In the genomic region with DNA sequence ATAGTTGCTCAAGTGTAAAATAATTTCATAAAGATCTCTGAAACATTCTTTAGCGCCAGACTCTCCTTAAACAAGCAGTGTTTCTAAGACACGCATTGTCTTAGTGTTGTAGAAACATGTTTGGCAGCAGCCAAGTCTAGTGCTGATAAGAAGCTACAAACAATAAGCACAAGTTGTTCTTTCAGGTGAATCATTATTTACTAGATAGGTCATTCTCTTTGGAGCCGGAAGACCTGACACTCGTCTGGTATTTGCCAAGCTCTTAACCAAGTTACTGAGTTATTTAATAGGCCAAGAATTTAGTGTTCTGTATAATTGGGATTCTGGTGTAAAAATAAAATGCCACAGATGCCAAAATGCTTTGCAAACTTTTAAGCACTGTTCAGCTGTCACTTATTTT, we compare ENCODE assay signal across 13 cellular contexts.
A peak's percentile ranks its signal among the peaks of the same experiment; 100 is the strongest.
DNase-seq lines count a peak whose midpoint lies in the region; ATAC-seq and TF ChIP-seq lines count a peak whose summit lies in the region.
"Had no signal": no experiment of that assay in that cellular context is flagged by ENCODE, and none has a peak within 500 bp of the region (broad histone marks: within the 10 kb centered on the region; RNA-seq: fewer than 3 reads in every experiment).

No MANE protein-coding gene starts in this region.

- no peaks in the 10 kb centered on the region for H3K9me2 ChIP-seq in OCI-LY7 (ENCODE audit: insufficient read depth, low read length)

- H4K20me1 ChIP-seq in OCI-LY7 (ENCODE audit: insufficient read depth, low read length) = no peaks in the 10 kb centered on the region

- H3K27me3 ChIP-seq in HUES48 (ENCODE audit: control insufficient read depth, insufficient read depth, low read length) (no peaks in the 10 kb centered on the region), heart left ventricle (no peaks in the 10 kb centered on the region)
- H3K27me3 ChIP-seq: transverse colon had no signal

- POLR2A ChIA-PET in OCI-LY7 (lab: Charles Lee) = interaction anchor here (1.0 to 1.5 kb wide), 2 partner anchors 9 to 37 kb away, joined by 3 read pairs; no protein-coding TSS in a partner anchor

- H3K4me3 ChIP-seq in HUES48 (ENCODE audit: low read depth, low read length) (no peak overlapping the region), OCI-LY7 (ENCODE audit: low read depth, low read length, poor library complexity, severe bottlenecking) (no peak overlapping the region), heart left ventricle (no peak overlapping the region)
- H3K4me3 ChIP-seq: psoas muscle, transverse colon had no signal

- H3K4me1 ChIP-seq in HUES48 (ENCODE audit: control insufficient read depth, insufficient read depth, low read length) (no peaks in the 10 kb centered on the region), OCI-LY7 (ENCODE audit: insufficient read depth, low read length, poor library complexity, severe bottlenecking) (no peaks in the 10 kb centered on the region), heart left ventricle (no peaks in the 10 kb centered on the region)
- H3K4me1 ChIP-seq: psoas muscle, transverse colon had no signal

- H3K79me2 ChIP-seq in OCI-LY7 (ENCODE audit: insufficient read depth, low read depth, low read length) = no peaks in the 10 kb centered on the region

- H3K9me3 ChIP-seq in HUES48 (ENCODE audit: control insufficient read depth, insufficient read depth, low read length) = no peaks in the 10 kb centered on the region
- no peaks in the 10 kb centered on the region for H3K9me3 ChIP-seq in OCI-LY7 (ENCODE audit: low read length)
- H3K9me3 ChIP-seq in heart left ventricle = no peaks in the 10 kb centered on the region
- H3K9me3 ChIP-seq: psoas muscle, transverse colon had no signal

- CTCF ChIA-PET in OCI-LY7 (lab: Charles Lee; ENCODE audit: unreplicated experiment) = no interaction called here

- no peak for DNase-seq in OCI-LY7 (ENCODE audit: low spot score)
- no peak for DNase-seq in heart left ventricle
- peak; percentile 95 for DNase-seq in pulmonary artery endothelial cell (ENCODE audit: low read depth, low spot score)
- no peak for DNase-seq in GOT3 (lab: John Stamatoyannopoulos, UW)
- no peak for DNase-seq in stimulated activated CD4-positive, alpha-beta T cell treated with anti-CD3 and anti-CD28 coated beads, Interleukin-4, amount 100 ng/mL, for 4 hours
- no peak for DNase-seq in NCI-H524 treated with DMSO at 0.1 percent for 48 hours (lab: John Stamatoyannopoulos, UW)
- no peak for DNase-seq in sciatic nerve (ENCODE audit: low spot score)
- DNase-seq: activated naive CD4-positive, alpha-beta T cell treated with Interleukin-2 at 50 U/mL for 16 hours; DMS 273 treated with DMSO at 0.1 percent for 48 hours; NCI-H2107; psoas muscle; transverse colon had no signal

- peak overlapping the region; percentile 33 for H3K27ac ChIP-seq in HUES48 (ENCODE audit: low read depth, low read length)
- no peak overlapping the region for H3K27ac ChIP-seq in OCI-LY7 (ENCODE audit: low read depth, low read length, poor library complexity, severe bottlenecking)
- H3K27ac ChIP-seq in heart left ventricle = peak overlapping the region in 1 of 12 donors; percentile 15
- H3K27ac ChIP-seq: psoas muscle, transverse colon had no signal

- WGBS in heart left ventricle, 4 donors = 15 to 25% (median 19%) methylated on average over 4 of the region's 4 CpGs

- no peak for TF ChIP-seq CTCF in OCI-LY7 (conservative IDR thresholded peaks at IDR 0.05; ENCODE audit: low read length)
- no peak for TF ChIP-seq CTCF in heart left ventricle (IDR thresholded peaks at IDR 0.05)

- ATAC-seq in heart left ventricle = peak in 3 of 4 donors; percentile 53 to 86 (median 58)
- no peak for ATAC-seq in sciatic nerve
- ATAC-seq: psoas muscle had no signal

- no peak for TF ChIP-seq POLR2A in heart left ventricle (IDR thresholded peaks at IDR 0.05)

- no peaks in the 10 kb centered on the region for H3K36me3 ChIP-seq in HUES48 (ENCODE audit: control insufficient read depth, insufficient read depth, low read length)
- H3K36me3 ChIP-seq in OCI-LY7 (ENCODE audit: insufficient read depth, low read length) = no peaks in the 10 kb centered on the region
- H3K36me3 ChIP-seq in heart left ventricle = no peaks in the 10 kb centered on the region
- H3K36me3 ChIP-seq: transverse colon had no signal

- no peak overlapping the region for H3K4me2 ChIP-seq in OCI-LY7 (ENCODE audit: low read length)

- BruUV-seq in OCI-LY7 (replicated peaks; lab: Mats Ljungman, UMichigan) = no TSS peak

- intact Hi-C loops in OCI-LY7 (cut with micrococcal nuclease; ENCODE audit: unreplicated experiment) = no loop called here
- intact Hi-C loops in heart left ventricle (cut with DNase I) = no loop called here
- intact Hi-C loops in sciatic nerve (cut with DNase I) = no loop called here

- peak overlapping the region; percentile 42; the same call in 1 of the 2 replicates for H2AFZ ChIP-seq in OCI-LY7 (ENCODE audit: low read length)

- H3K9ac ChIP-seq in HUES48 (ENCODE audit: low read depth, low read length) = no peak overlapping the region
